In the genomic region with DNA sequence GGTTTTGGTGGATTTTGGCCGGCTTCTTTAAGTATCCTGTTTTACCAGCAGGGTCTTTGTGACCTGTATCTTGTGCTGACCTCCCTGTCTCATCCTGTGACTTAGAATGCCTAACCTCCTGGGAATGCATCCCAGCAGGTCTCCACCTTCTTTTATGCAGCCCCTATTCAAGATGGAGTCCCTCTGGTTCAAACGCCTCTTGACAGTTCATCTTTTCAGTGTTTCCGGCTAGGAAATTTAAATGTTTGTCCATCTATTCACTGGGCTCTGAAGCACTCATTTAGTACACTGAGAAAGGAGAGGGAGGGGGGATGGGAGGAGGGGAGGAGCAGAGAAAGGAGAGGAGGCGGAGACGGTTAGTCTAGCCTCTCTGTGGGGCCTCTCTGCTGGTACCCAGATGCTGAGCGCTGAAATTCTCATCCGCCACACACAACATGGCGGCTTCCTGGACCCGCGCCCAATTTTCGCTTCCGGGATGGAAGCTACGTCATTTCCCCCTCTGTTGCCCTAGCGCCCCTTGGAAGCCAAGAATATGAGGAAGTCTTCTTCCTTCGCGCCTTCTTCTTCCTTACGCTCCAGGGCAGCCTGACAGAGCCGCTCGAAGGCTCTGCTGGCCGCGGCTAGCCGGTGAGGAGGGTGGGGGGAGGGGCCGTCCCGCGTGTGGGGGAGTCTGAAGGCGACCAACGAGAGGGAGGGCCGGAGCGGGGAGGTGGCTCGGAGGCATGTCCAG, we compare ENCODE assay signal across 1 cellular context.
TF ChIP-seq lines count a peak whose summit lies in the region.

No MANE protein-coding gene starts in this region.

TF ChIP-seq in H1, 55 proteins besides CTCF, POLR2A, EP300 and RAD21 (continued from another document):
- TF ChIP-seq HDAC2 (IDR thresholded peaks at IDR 0.05; ENCODE audit: borderline replicate concordance in 1 of 2, low read depth in 2 of 2, low read length in 2 of 2) (no peak), RFX5 (IDR thresholded peaks at IDR 0.05; ENCODE audit: borderline replicate concordance, low read depth, low read length) (no peak), CBX8 (IDR thresholded peaks at IDR 0.05; ENCODE audit: borderline replicate concordance, low read depth, low read length) (no peak), ASH2L (IDR thresholded peaks at IDR 0.05; ENCODE audit: low read length) (no peak), SP4 (IDR thresholded peaks at IDR 0.05; ENCODE audit: low read length) (no peak), POU5F1 (IDR thresholded peaks at IDR 0.05; ENCODE audit: low read depth, low read length) (no peak), CHD2 (IDR thresholded peaks at IDR 0.05; ENCODE audit: low read length) (no peak), HDAC6 (IDR thresholded peaks at IDR 0.05; ENCODE audit: low read depth, low read length) (no peak), BCL11A (IDR thresholded peaks at IDR 0.05; ENCODE audit: low read depth in 2 of 2, low read length in 2 of 2) (no peak), TEAD4 (IDR thresholded peaks at IDR 0.05; ENCODE audit: low read depth, low read length) (no peak), EZH2 (IDR thresholded peaks at IDR 0.05; ENCODE audit: low read depth, low read length, severe bottlenecking) (no peak), GTF2F1 (IDR thresholded peaks at IDR 0.05; ENCODE audit: borderline replicate concordance, low read depth, low read length) (peak; percentile 76; the same call in 1 of the 2 replicates), RXRA (IDR thresholded peaks at IDR 0.05; ENCODE audit: insufficient read depth, low read depth, low read length) (no peak), TAF1 (IDR thresholded peaks at IDR 0.05; ENCODE audit: low read depth, low read length) (peak; percentile 38; the same call in 1 of the 2 replicates), TBP (IDR thresholded peaks at IDR 0.05; ENCODE audit: low read depth, low read length) (peak; percentile 42; the same call in 1 of the 2 replicates), EGR1 (IDR thresholded peaks at IDR 0.05; ENCODE audit: borderline replicate concordance, low read depth, low read length) (peak; percentile 94), BACH1 (IDR thresholded peaks at IDR 0.05; ENCODE audit: low read length) (no peak), CHD1 (IDR thresholded peaks at IDR 0.05; ENCODE audit: low read depth, low read length) (no peak), SIN3A (conservative IDR thresholded peaks at IDR 0.05 in 1 of 2, IDR thresholded peaks at IDR 0.05 in 1 of 2; ENCODE audit: low read depth in 1 of 2, low read length in 2 of 2) (peak in 1 of 2 experiments; percentile 27; a peak in 2 of 4 replicates), YY1 (IDR thresholded peaks at IDR 0.05; ENCODE audit: low read depth, low read length) (peak; percentile 100), POLR2AphosphoS5 (IDR thresholded peaks at IDR 0.05; ENCODE audit: low read depth, low read length) (0 out of 2 replicates have a peak, but pooled peaks have one; percentile 37), TAF7 (optimal IDR thresholded peaks at IDR 0.05; ENCODE audit: borderline replicate concordance, low read depth, low read length) (no peak), NRF1 (IDR thresholded peaks at IDR 0.05; ENCODE audit: low read depth, low read length) (no peak), ZNF274 (IDR thresholded peaks at IDR 0.05; ENCODE audit: borderline replicate concordance, extremely low read depth, low read length) (no peak), SP1 (IDR thresholded peaks at IDR 0.05; ENCODE audit: low read depth, low read length) (no peak), RNF2 (IDR thresholded peaks at IDR 0.05; ENCODE audit: borderline replicate concordance, low read depth, low read length, missing control alignments, poor library complexity, severe bottlenecking) (no peak), NANOG (IDR thresholded peaks at IDR 0.05; ENCODE audit: insufficient read depth, low read depth, low read length, poor library complexity, severe bottlenecking) (no peak), TCF12 (IDR thresholded peaks at IDR 0.05; ENCODE audit: low read depth, low read length) (0 out of 2 replicates have a peak, but pooled peaks have one; percentile 27), JUND (IDR thresholded peaks at IDR 0.05; ENCODE audit: low read length) (peak; percentile 22; the same call in 1 of the 2 replicates), SP2 (IDR thresholded peaks at IDR 0.05; ENCODE audit: low read length) (no peak), CTBP2 (IDR thresholded peaks at IDR 0.05; ENCODE audit: borderline replicate concordance, insufficient read depth, insufficient read length, low read length) (peak; percentile 24), FOSL1 (IDR thresholded peaks at IDR 0.05; ENCODE audit: insufficient read depth, low read depth, low read length) (no peak), SUZ12 (IDR thresholded peaks at IDR 0.05; ENCODE audit: low read length) (no peak), SIX5 (IDR thresholded peaks at IDR 0.05; ENCODE audit: low read depth, low read length) (peak; percentile 71), RBBP5 (IDR thresholded peaks at IDR 0.05; ENCODE audit: borderline replicate concordance, low read depth, low read length) (no peak)
- TF ChIP-seq, protein P1, sequence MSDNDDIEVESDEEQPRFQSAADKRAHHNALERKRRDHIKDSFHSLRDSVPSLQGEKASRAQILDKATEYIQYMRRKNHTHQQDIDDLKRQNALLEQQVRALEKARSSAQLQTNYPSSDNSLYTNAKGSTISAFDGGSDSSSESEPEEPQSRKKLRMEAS (IDR thresholded peaks at IDR 0.05), result peak; percentile 66
- TF ChIP-seq, protein P2, sequence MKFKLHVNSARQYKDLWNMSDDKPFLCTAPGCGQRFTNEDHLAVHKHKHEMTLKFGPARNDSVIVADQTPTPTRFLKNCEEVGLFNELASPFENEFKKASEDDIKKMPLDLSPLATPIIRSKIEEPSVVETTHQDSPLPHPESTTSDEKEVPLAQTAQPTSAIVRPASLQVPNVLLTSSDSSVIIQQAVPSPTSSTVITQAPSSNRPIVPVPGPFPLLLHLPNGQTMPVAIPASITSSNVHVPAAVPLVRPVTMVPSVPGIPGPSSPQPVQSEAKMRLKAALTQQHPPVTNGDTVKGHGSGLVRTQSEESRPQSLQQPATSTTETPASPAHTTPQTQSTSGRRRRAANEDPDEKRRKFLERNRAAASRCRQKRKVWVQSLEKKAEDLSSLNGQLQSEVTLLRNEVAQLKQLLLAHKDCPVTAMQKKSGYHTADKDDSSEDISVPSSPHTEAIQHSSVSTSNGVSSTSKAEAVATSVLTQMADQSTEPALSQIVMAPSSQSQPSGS (IDR thresholded peaks at IDR 0.05; ENCODE audit: low read length), result no peak
- TF ChIP-seq, protein P3, sequence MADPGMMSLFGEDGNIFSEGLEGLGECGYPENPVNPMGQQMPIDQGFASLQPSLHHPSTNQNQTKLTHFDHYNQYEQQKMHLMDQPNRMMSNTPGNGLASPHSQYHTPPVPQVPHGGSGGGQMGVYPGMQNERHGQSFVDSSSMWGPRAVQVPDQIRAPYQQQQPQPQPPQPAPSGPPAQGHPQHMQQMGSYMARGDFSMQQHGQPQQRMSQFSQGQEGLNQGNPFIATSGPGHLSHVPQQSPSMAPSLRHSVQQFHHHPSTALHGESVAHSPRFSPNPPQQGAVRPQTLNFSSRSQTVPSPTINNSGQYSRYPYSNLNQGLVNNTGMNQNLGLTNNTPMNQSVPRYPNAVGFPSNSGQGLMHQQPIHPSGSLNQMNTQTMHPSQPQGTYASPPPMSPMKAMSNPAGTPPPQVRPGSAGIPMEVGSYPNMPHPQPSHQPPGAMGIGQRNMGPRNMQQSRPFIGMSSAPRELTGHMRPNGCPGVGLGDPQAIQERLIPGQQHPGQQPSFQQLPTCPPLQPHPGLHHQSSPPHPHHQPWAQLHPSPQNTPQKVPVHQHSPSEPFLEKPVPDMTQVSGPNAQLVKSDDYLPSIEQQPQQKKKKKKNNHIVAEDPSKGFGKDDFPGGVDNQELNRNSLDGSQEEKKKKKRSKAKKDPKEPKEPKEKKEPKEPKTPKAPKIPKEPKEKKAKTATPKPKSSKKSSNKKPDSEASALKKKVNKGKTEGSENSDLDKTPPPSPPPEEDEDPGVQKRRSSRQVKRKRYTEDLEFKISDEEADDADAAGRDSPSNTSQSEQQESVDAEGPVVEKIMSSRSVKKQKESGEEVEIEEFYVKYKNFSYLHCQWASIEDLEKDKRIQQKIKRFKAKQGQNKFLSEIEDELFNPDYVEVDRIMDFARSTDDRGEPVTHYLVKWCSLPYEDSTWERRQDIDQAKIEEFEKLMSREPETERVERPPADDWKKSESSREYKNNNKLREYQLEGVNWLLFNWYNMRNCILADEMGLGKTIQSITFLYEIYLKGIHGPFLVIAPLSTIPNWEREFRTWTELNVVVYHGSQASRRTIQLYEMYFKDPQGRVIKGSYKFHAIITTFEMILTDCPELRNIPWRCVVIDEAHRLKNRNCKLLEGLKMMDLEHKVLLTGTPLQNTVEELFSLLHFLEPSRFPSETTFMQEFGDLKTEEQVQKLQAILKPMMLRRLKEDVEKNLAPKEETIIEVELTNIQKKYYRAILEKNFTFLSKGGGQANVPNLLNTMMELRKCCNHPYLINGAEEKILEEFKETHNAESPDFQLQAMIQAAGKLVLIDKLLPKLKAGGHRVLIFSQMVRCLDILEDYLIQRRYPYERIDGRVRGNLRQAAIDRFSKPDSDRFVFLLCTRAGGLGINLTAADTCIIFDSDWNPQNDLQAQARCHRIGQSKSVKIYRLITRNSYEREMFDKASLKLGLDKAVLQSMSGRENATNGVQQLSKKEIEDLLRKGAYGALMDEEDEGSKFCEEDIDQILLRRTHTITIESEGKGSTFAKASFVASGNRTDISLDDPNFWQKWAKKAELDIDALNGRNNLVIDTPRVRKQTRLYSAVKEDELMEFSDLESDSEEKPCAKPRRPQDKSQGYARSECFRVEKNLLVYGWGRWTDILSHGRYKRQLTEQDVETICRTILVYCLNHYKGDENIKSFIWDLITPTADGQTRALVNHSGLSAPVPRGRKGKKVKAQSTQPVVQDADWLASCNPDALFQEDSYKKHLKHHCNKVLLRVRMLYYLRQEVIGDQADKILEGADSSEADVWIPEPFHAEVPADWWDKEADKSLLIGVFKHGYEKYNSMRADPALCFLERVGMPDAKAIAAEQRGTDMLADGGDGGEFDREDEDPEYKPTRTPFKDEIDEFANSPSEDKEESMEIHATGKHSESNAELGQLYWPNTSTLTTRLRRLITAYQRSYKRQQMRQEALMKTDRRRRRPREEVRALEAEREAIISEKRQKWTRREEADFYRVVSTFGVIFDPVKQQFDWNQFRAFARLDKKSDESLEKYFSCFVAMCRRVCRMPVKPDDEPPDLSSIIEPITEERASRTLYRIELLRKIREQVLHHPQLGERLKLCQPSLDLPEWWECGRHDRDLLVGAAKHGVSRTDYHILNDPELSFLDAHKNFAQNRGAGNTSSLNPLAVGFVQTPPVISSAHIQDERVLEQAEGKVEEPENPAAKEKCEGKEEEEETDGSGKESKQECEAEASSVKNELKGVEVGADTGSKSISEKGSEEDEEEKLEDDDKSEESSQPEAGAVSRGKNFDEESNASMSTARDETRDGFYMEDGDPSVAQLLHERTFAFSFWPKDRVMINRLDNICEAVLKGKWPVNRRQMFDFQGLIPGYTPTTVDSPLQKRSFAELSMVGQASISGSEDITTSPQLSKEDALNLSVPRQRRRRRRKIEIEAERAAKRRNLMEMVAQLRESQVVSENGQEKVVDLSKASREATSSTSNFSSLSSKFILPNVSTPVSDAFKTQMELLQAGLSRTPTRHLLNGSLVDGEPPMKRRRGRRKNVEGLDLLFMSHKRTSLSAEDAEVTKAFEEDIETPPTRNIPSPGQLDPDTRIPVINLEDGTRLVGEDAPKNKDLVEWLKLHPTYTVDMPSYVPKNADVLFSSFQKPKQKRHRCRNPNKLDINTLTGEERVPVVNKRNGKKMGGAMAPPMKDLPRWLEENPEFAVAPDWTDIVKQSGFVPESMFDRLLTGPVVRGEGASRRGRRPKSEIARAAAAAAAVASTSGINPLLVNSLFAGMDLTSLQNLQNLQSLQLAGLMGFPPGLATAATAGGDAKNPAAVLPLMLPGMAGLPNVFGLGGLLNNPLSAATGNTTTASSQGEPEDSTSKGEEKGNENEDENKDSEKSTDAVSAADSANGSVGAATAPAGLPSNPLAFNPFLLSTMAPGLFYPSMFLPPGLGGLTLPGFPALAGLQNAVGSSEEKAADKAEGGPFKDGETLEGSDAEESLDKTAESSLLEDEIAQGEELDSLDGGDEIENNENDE (IDR thresholded peaks at IDR 0.05; ENCODE audit: insufficient replicate concordance, low read length), result no peak
